ENCODE assay signal across 1 cellular context in genomic region chr17:82602487-82602886, GRCh38.
TF ChIP-seq lines count a peak whose summit lies in the region.

No MANE protein-coding gene starts in this region.

TF ChIP-seq in GM23338, 12 proteins besides CTCF, POLR2A, EP300 and RAD21 (continued from another document):
- TF ChIP-seq ZNF462 (CRISPR knock-in tag; IDR thresholded peaks at IDR 0.05) (no peak), EZH2phosphoT487 (IDR thresholded peaks at IDR 0.05; ENCODE audit: unreplicated experiment) (no peak), ZNF331 (CRISPR knock-in tag; IDR thresholded peaks at IDR 0.05; ENCODE audit: low read depth) (no peak), ZNF114 (CRISPR knock-in tag; IDR thresholded peaks at IDR 0.05) (no peak), EZH2 (IDR thresholded peaks at IDR 0.05; ENCODE audit: low read depth, unreplicated experiment) (no peak), ETS1 (IDR thresholded peaks at IDR 0.05) (no peak), JUNB (IDR thresholded peaks at IDR 0.05; ENCODE audit: unreplicated experiment) (no peak), POLR2AphosphoS5 (IDR thresholded peaks at IDR 0.05; ENCODE audit: low read depth) (no peak)
